In the genomic region with DNA sequence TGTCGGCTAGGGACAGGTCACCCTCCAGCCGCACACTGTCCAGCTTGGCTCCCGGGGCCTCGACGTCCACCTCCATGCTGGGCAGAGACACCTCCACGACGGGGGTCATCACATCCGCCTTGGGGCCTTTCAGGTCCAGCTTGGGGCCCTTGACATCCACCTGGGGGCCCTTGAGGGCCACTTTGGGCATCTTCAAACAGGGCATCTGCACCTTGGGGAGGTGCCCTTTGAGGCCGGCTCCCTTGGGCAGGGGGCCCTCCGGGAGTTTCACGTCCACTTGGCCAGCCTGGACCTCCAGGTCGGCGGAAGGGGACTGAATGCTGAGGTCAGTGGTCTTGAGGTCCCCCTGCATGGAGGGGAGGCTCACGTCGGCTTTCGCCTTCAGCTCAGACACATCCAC, we compare ENCODE assay signal across 21 cellular contexts. TPM values are rescaled to one million over a fixed set of nuclear protein-coding genes. Genes with fewer than 3 reads are reported as not detected.
"Had no signal": no experiment of that assay in that cellular context is flagged by ENCODE, and none has a peak within 500 bp of the region (broad histone marks: within the 10 kb centered on the region; RNA-seq: fewer than 3 reads in every experiment).

No MANE protein-coding gene starts in this region.

- H3K36me3 ChIP-seq: gastrocnemius medialis, pancreas, prostate gland, right lobe of liver, spleen, upper lobe of right lung had no signal

- DNase-seq: effector memory CD4-positive, alpha-beta T cell; gastrocnemius medialis; occipital lobe; spleen; stimulated activated CD4-positive, alpha-beta T cell treated with anti-CD3 and anti-CD28 coated beads, Interleukin-2, amount 100 ng/mL, for 24 hours; stimulated activated CD4-positive, alpha-beta T cell treated with anti-CD3 and anti-CD28 coated beads, Interleukin-4, amount 100 ng/mL, for 4 hours; stimulated activated naive B cell treated with anti-CD40 and anti-IgM and Interleukin-4, amounts not matched to agents 10 μg/mL and 1 μg/mL and 100 μg/mL, for 72 hours; stimulated activated naive CD8-positive, alpha-beta T cell treated with anti-CD3 and anti-CD28 coated beads, Interleukin-15, amount 100 ng/mL, for 72 hours; testis; upper lobe of right lung had no signal

- H3K27me3 ChIP-seq: esophagus muscularis mucosa, pancreas, right lobe of liver, spleen, testis, tibial nerve, upper lobe of right lung, vagina had no signal

- FAIRE-seq: endometrium, pancreas had no signal

- H3K9me3 ChIP-seq: esophagus muscularis mucosa, gastrocnemius medialis, pancreas, prostate gland, right lobe of liver, spleen, testis, tibial nerve, upper lobe of right lung, vagina had no signal

- H3K4me1 ChIP-seq: esophagus muscularis mucosa, gastrocnemius medialis, pancreas, prostate gland, right lobe of liver, spleen, testis, tibial nerve, upper lobe of right lung, vagina had no signal

- ATAC-seq: gastrocnemius medialis; pancreas; right lobe of liver; stimulated activated naive B cell treated with anti-CD40 and anti-IgM and Interleukin-4, amounts not matched to agents 10 μg/mL and 1 μg/mL and 100 μg/mL, for 72 hours; stimulated activated naive CD8-positive, alpha-beta T cell treated with anti-CD3 and anti-CD28 coated beads, Interleukin-15, amount 100 ng/mL, for 72 hours; upper lobe of right lung had no signal

- H3K27ac ChIP-seq: epithelial cell of prostate, esophagus muscularis mucosa, gastrocnemius medialis, hepatocyte, pancreas, prostate gland, right lobe of liver, spleen, testis, tibial nerve, upper lobe of right lung, vagina had no signal

- H3K4me3 ChIP-seq: esophagus muscularis mucosa, gastrocnemius medialis, hepatocyte, pancreas, prostate gland, right lobe of liver, spleen, testis, tibial nerve, upper lobe of right lung, vagina had no signal

RNA-seq across cellular contexts. Expression of a gene that starts 17.9 kb away (rescaled TPM):
- total RNA-seq: fibroblast of villous mesenchyme, gastrocnemius medialis, hepatocyte, myocyte, vagina had no signal
